ENCODE assay signal across 21 cellular contexts in genomic region chr1:211634461-211634860, GRCh38.
"Had no signal": no experiment of that assay in that cellular context is flagged by ENCODE, and none has a peak within 500 bp of the region (broad histone marks: within the 10 kb centered on the region; RNA-seq: fewer than 3 reads in every experiment).

No MANE protein-coding gene starts in this region.

- H3K79me2 ChIP-seq: parathyroid adenoma had no signal

- H3K27ac ChIP-seq: dorsolateral prefrontal cortex, parathyroid adenoma, prostate gland, tibial artery, upper lobe of left lung, vagina had no signal

- H3K27ac Mint-ChIP-seq: mesothelial cell of epicardium; stimulated activated memory B cell treated with anti-CD40 and anti-IgM and Interleukin-4, amounts not matched to agents 10 μg/mL and 1 μg/mL and 100 μg/mL, for 72 hours; stimulated activated naive CD8-positive, alpha-beta T cell treated with anti-CD3 and anti-CD28 coated beads, Interleukin-15, Interleukin-2, amounts not matched to agents 100 ng/mL and 50 ng/mL, for 24 hours had no signal

- H3K36me3 ChIP-seq: heart left ventricle, prostate gland, tibial artery, upper lobe of left lung, vagina had no signal

- H3K4me3 Mint-ChIP-seq: mesothelial cell of epicardium; nephron; stimulated activated memory B cell treated with anti-CD40 and anti-IgM and Interleukin-4, amounts not matched to agents 10 μg/mL and 1 μg/mL and 100 μg/mL, for 72 hours; stimulated activated naive CD8-positive, alpha-beta T cell treated with anti-CD3 and anti-CD28 coated beads, Interleukin-15, Interleukin-2, amounts not matched to agents 100 ng/mL and 50 ng/mL, for 24 hours had no signal

- H3K27me3 ChIP-seq: dorsolateral prefrontal cortex, heart left ventricle, tibial artery, upper lobe of left lung, vagina had no signal

- H3K9me3 Mint-ChIP-seq: mesothelial cell of epicardium; nephron; stimulated activated memory B cell treated with anti-CD40 and anti-IgM and Interleukin-4, amounts not matched to agents 10 μg/mL and 1 μg/mL and 100 μg/mL, for 72 hours; stimulated activated naive CD8-positive, alpha-beta T cell treated with anti-CD3 and anti-CD28 coated beads, Interleukin-15, Interleukin-2, amounts not matched to agents 100 ng/mL and 50 ng/mL, for 24 hours had no signal

- H3K36me3 Mint-ChIP-seq: mesothelial cell of epicardium; stimulated activated memory B cell treated with anti-CD40 and anti-IgM and Interleukin-4, amounts not matched to agents 10 μg/mL and 1 μg/mL and 100 μg/mL, for 72 hours had no signal

- H3K9ac ChIP-seq: parathyroid adenoma had no signal

- H3K4me1 ChIP-seq: parathyroid adenoma had no signal

- FAIRE-seq: frontal cortex had no signal

- H3K4me3 ChIP-seq: dorsolateral prefrontal cortex, heart left ventricle, prostate gland, tibial artery, upper lobe of left lung, vagina had no signal

- DNase-seq: cortex of kidney; dorsolateral prefrontal cortex; effector CD8-positive, alpha-beta T cell; heart left ventricle; hippocampal formation; occipital lobe; retina; stimulated activated CD4-positive, alpha-beta T cell treated with anti-CD3 and anti-CD28 coated beads, Interleukin-15, amount 100 ng/mL, for 24 hours; stimulated activated CD4-positive, alpha-beta T cell treated with anti-CD3 and anti-CD28 coated beads, Interleukin-1b, Interleukin-23, amount 100 ng/mL, for 48 hours; stimulated activated CD4-positive, alpha-beta T cell treated with anti-CD3 and anti-CD28 coated beads, Interleukin-4, amount 100 ng/mL, for 24 hours; upper lobe of left lung had no signal

- H2AFZ ChIP-seq: parathyroid adenoma had no signal

- H3K9me3 ChIP-seq: heart left ventricle, prostate gland, tibial artery, upper lobe of left lung, vagina had no signal

- H3K27me3 Mint-ChIP-seq: stimulated activated naive CD8-positive, alpha-beta T cell treated with anti-CD3 and anti-CD28 coated beads, Interleukin-15, Interleukin-2, amounts not matched to agents 100 ng/mL and 50 ng/mL, for 24 hours had no signal

- ATAC-seq: esophagus mucosa; heart left ventricle; stimulated activated memory B cell treated with anti-CD40 and anti-IgM and Interleukin-4, amounts not matched to agents 10 μg/mL and 1 μg/mL and 100 μg/mL, for 72 hours had no signal
